Comparison of ENCODE assay signal across 8 cellular contexts in the genomic region with DNA sequence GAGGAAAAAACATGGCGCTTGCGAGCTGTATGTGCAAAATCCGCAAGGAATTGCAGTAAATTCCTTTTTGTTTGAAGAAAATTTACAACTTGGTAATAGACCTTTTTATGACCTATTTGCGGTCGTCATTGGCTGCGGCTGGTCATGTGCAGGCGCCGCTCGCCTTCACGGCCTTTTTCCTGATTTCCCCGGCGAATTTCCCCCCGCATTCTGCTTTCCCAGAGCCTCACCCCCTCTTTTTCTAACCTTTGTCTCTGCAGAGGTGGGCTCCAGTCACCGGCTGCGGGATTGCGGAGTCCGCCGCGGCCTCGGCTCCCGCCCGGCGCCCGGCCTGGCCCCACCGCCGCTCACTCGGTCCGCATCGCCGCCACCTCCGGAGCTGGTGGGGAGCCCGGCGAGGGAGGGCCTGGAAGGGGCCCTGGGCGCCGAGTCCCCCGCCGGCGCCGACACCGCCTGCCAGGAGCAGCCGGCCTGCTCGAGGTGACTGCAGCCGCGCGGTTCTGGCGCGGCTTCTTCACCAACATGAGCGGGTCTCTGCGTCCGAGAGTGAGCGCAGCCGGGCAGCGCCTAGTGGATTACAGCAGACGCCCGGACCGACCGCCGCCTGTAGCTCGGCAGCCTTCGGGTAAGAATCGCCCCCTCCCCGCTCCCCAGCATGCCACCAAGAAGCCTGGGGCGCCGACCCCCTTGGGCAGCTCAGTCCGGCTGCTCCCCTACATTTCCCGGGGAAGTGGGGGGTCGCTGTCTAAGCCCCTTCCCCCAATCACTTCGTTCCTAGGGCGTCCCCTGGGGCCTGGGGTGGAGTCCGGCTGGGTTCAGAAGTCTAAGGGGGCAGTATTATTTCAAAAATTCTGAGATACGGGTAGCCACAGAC. TPM values are rescaled to one million over a fixed set of nuclear protein-coding genes. Genes with fewer than 3 reads are reported as not detected.
DNase-seq lines count a peak whose midpoint lies in the region; ATAC-seq and TF ChIP-seq lines count a peak whose summit lies in the region.
"Had no signal": no experiment of that assay in that cellular context is flagged by ENCODE, and none has a peak within 500 bp of the region (broad histone marks: within the 10 kb centered on the region; RNA-seq: fewer than 3 reads in every experiment).

No MANE protein-coding gene starts in this region.

- CTCF ChIA-PET in A673 (lab: Charles Lee): interaction anchor here (0.9 kb wide), 2 partner anchors 10 to 318 kb away, joined by 3 read pairs; no protein-coding TSS in a partner anchor

- TF ChIP-seq CTCF in A673 (conservative IDR thresholded peaks at IDR 0.05; ENCODE audit: low read depth, low read length): no peak

- intact Hi-C loops in A673 (cut with micrococcal nuclease; ENCODE audit: unreplicated experiment): loop anchor here (5.0 kb wide), 1 partner anchor 681 kb away; no protein-coding TSS in a partner anchor

- H3K4me1 ChIP-seq in A673 (ENCODE audit: insufficient read depth, low read length, poor library complexity, severe bottlenecking) (peaks cover 44% of the 10 kb centered on the region), iPS-20b (ENCODE audit: insufficient read depth, low read length) (no peaks in the 10 kb centered on the region; the same call in 1 of the 2 replicates)

- no TSS peak for BruUV-seq in A673 (replicated peaks; lab: Mats Ljungman, UMichigan)

- H3K27me3 ChIP-seq in A673 (replicated peaks; ENCODE audit: insufficient read depth, low read depth, low read length, poor library complexity) (no peaks in the 10 kb centered on the region), iPS-20b (ENCODE audit: insufficient read depth, low read length) (peaks cover 100% of the 10 kb centered on the region)

- H3K36me3 ChIP-seq in A673 (ENCODE audit: insufficient read depth, low read length, poor library complexity, severe bottlenecking) (peaks cover 3% of the 10 kb centered on the region), iPS-20b (ENCODE audit: insufficient read depth, low read depth, low read length) (no peaks in the 10 kb centered on the region)

- H3K9ac ChIP-seq in iPS-20b (ENCODE audit: low read depth, low read length): no peak overlapping the region

- peak overlapping the region; percentile 85 for H3K4me3 ChIP-seq in A673 (ENCODE audit: low read depth, low read length, poor library complexity, severe bottlenecking)
- H3K4me3 ChIP-seq in iPS-20b (ENCODE audit: low read length): peak overlapping the region; percentile 47

- H3K9me3 ChIP-seq in A673 (ENCODE audit: low read depth, low read length, poor library complexity, severe bottlenecking): no peaks in the 10 kb centered on the region
- no peaks in the 10 kb centered on the region; the same call in 1 of the 2 replicates for H3K9me3 ChIP-seq in iPS-20b (ENCODE audit: insufficient read depth, low read depth, low read length)

- no peak for ATAC-seq in HG03354 (IDR thresholded peaks at IDR 0.05; ENCODE audit: poor library complexity, severe bottlenecking, unreplicated experiment)
- ATAC-seq: activated T-cell treated with anti-CD3 and anti-CD28 coated beads, Interleukin-2, amount 50 U/mL, for 4 hours had no signal

- H3K27ac ChIP-seq in A673 (ENCODE audit: low read depth, low read length, poor library complexity, severe bottlenecking) (peak overlapping the region; percentile 98), iPS-20b (ENCODE audit: low read length) (no peak overlapping the region)

- peak; percentile 76 for DNase-seq in A673 (ENCODE audit: low spot score)
- DNase-seq in NCI-H1694 (lab: John Stamatoyannopoulos, UW): peak; percentile 31
- DNase-seq in GOT3 (lab: John Stamatoyannopoulos, UW): no peak
- no peak for DNase-seq in NK-92 (lab: John Stamatoyannopoulos, UW; ENCODE audit: unreplicated experiment)
- DNase-seq: activated T-cell treated with anti-CD3 and anti-CD28 coated beads, Interleukin-2, amount 50 U/mL, for 4 hours had no signal

- POLR2A ChIA-PET in A673 (lab: Charles Lee; ENCODE audit: low non-redundant PET): no interaction called here

RNA-seq across cellular contexts. Expression of a gene that starts 7.1 kb away (rescaled TPM):
- 56.8 and 61.9 TPM in 2 replicates for total RNA-seq in A673 (2021)

RNA-seq across cellular contexts. Expression of a gene that starts 14.1 kb away (rescaled TPM):
- 63.0 and 64.9 TPM in 2 replicates for total RNA-seq in A673 (2021)
- total RNA-seq: activated T-cell treated with anti-CD3 and anti-CD28 coated beads, Interleukin-2, amount 50 U/mL, for 4 hours; temporal lobe had no signal

RNA-seq across cellular contexts. Expression of a gene that starts 14.7 kb away (rescaled TPM):
- total RNA-seq in A673 (2021): 30.8 and 34.3 TPM in 2 replicates
- total RNA-seq: activated T-cell treated with anti-CD3 and anti-CD28 coated beads, Interleukin-2, amount 50 U/mL, for 4 hours; temporal lobe had no signal

RNA-seq across cellular contexts. Expression of a gene that starts 20.0 kb away (rescaled TPM):
- 88.6 and 98.3 TPM in 2 replicates for total RNA-seq in A673 (2021)
- total RNA-seq: activated T-cell treated with anti-CD3 and anti-CD28 coated beads, Interleukin-2, amount 50 U/mL, for 4 hours; temporal lobe had no signal

RNA-seq across cellular contexts. Expression of a gene that starts 20.5 kb away (rescaled TPM):
- 41.3 and 53.0 TPM in 2 replicates for total RNA-seq in A673 (2021)
- total RNA-seq: activated T-cell treated with anti-CD3 and anti-CD28 coated beads, Interleukin-2, amount 50 U/mL, for 4 hours; temporal lobe had no signal

Comparison
In these comparisons a context has a peak if more than half of its experiments do, and no peak if none do; other contexts are left out.
1. DNase-seq: peak in A673 (single experiment) and NCI-H1694 (single experiment); none in GOT3 (single experiment) and NK-92 (single experiment).